ENCODE assay signal across 8 cellular contexts in the genomic region with DNA sequence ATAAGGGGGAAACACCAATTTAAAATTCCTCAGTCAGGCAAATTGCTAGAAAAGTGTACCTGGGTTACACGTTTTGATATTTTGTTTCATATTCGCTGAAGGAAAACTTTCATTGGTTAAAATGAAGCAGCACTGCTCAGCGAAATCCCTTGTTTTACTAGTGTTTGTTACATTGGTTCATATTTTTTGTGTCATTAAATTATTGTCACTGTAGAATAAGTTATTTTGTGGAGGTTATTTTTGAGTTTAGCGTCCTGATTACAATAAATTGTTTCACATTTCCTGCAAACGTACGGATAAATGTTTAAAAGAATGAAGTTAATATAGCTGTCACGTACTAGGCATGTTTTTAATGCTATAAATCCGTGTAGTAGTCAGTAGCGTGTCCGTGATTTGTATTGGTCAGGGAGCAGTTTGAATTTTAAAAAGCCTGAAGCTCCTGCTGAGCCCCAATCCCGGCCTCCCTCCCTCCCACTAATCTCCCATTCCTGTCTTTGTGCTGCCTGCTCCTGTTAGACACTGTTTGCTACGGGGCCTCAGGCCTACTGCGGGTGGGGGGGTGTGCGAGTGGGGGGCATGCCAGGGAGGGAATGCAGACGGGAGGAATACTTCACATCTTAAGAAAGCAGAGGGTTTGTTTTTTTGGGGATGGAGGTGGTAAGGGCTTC. TPM values are rescaled to one million over a fixed set of nuclear protein-coding genes. Genes with fewer than 3 reads are reported as not detected.
DNase-seq lines count a peak whose midpoint lies in the region; ATAC-seq and TF ChIP-seq lines count a peak whose summit lies in the region.

No MANE protein-coding gene starts in this region.

- POLR2A ChIA-PET in activated CD8-positive, alpha-beta T cell treated with anti-CD3 and anti-CD28 coated beads, Interleukin-2, amount 10 ng/mL, durations not matched to agents 7 days and 5 days (lab: Charles Lee), result no interaction called here

- H3K9me3 Mint-ChIP-seq in activated CD8-positive, alpha-beta T cell treated with anti-CD3 and anti-CD28 coated beads, Interleukin-2, amount 10 ng/mL, durations not matched to agents 7 days and 5 days (ENCODE audit: insufficient read depth), result no peaks in the 10 kb centered on the region

- H3K4me1 ChIP-seq in right atrium auricular region, result peaks cover 0 to 57% of the 10 kb centered on the region in 2 donors

- peaks cover 19% of the 10 kb centered on the region for H3K36me3 Mint-ChIP-seq in activated CD8-positive, alpha-beta T cell treated with anti-CD3 and anti-CD28 coated beads, Interleukin-2, amount 10 ng/mL, durations not matched to agents 7 days and 5 days (ENCODE audit: low read depth)

- no peaks in the 10 kb centered on the region for H3K9me3 ChIP-seq in right atrium auricular region

- H3K27ac ChIP-seq in right atrium auricular region, result peak overlapping the region; percentile 99

- no peaks in the 10 kb centered on the region for H3K36me3 ChIP-seq in right atrium auricular region

- peaks cover 30% of the 10 kb centered on the region for H3K4me1 Mint-ChIP-seq in activated CD8-positive, alpha-beta T cell treated with anti-CD3 and anti-CD28 coated beads, Interleukin-2, amount 10 ng/mL, durations not matched to agents 7 days and 5 days (ENCODE audit: low read depth)

- in situ Hi-C loops in GM13976 (cut with MboI; ENCODE audit: low sequenced_read_pairs, unreplicated experiment), result loop anchor here (10.0 kb wide), 1 partner anchor 144 kb away; no protein-coding TSS in a partner anchor

- peak overlapping the region; percentile 95 for H3K27ac Mint-ChIP-seq in activated CD8-positive, alpha-beta T cell treated with anti-CD3 and anti-CD28 coated beads, Interleukin-2, amount 10 ng/mL, durations not matched to agents 7 days and 5 days

- no peak for TF ChIP-seq CTCF in LNCaP clone FGC (IDR thresholded peaks at IDR 0.05; ENCODE audit: control insufficient read depth, extremely low read depth, insufficient read depth)
- no peak for TF ChIP-seq CTCF in right atrium auricular region (IDR thresholded peaks at IDR 0.05)
- TF ChIP-seq CTCF in GM13976 (IDR thresholded peaks at IDR 0.05; ENCODE audit: borderline replicate concordance, control extremely low read depth, extremely low read depth, insufficient read depth, missing control alignments), result no peak

- peak; percentile 89 for DNase-seq in ELF-1 (ENCODE audit: low read depth, low spot score)
- DNase-seq in LNCaP clone FGC (ENCODE audit: low read depth), result no peak
- no peak for DNase-seq in activated CD8-positive, alpha-beta T cell treated with anti-CD3 and anti-CD28 coated beads, Interleukin-2, amount 10 ng/mL, durations not matched to agents 7 days and 5 days
- no peak for DNase-seq in right atrium auricular region (ENCODE audit: low spot score)
- peak; percentile 47 for DNase-seq in renal cortical epithelial cell (ENCODE audit: low read depth)
- DNase-seq in GM13976 (ENCODE audit: low spot score), result no peak

- H3K4me3 Mint-ChIP-seq in activated CD8-positive, alpha-beta T cell treated with anti-CD3 and anti-CD28 coated beads, Interleukin-2, amount 10 ng/mL, durations not matched to agents 7 days and 5 days, result peak overlapping the region; percentile 87

- no peaks in the 10 kb centered on the region for H3K27me3 ChIP-seq in right atrium auricular region

- no peak for ATAC-seq in activated CD8-positive, alpha-beta T cell treated with anti-CD3 and anti-CD28 coated beads, Interleukin-2, amount 10 ng/mL, durations not matched to agents 7 days and 5 days
- ATAC-seq in GM19351 (IDR thresholded peaks at IDR 0.05; ENCODE audit: unreplicated experiment) (no peak), HG03457 (IDR thresholded peaks at IDR 0.05; ENCODE audit: unreplicated experiment) (no peak)

- no peaks in the 10 kb centered on the region for H3K27me3 Mint-ChIP-seq in activated CD8-positive, alpha-beta T cell treated with anti-CD3 and anti-CD28 coated beads, Interleukin-2, amount 10 ng/mL, durations not matched to agents 7 days and 5 days (ENCODE audit: low read depth)

- CTCF ChIA-PET in activated CD8-positive, alpha-beta T cell treated with anti-CD3 and anti-CD28 coated beads, Interleukin-2, amount 10 ng/mL, durations not matched to agents 7 days and 5 days (lab: Charles Lee), result interaction anchor here (1.7 to 2.1 kb wide), 2 partner anchors 66 to 126 kb away, joined by 3 to 5 read pairs; no protein-coding TSS in a partner anchor

- H3K4me3 ChIP-seq in LNCaP clone FGC (ENCODE audit: low read depth, low read length), result peak overlapping the region; percentile 80
- H3K4me3 ChIP-seq in right atrium auricular region, result peak overlapping the region; percentile 69 to 98

RNA-seq across cellular contexts. Expression of a gene that starts 2.0 kb away (rescaled TPM):
- 10 to 100 TPM; 54.1 to 55.9 TPM for total RNA-seq in activated CD8-positive, alpha-beta T cell treated with anti-CD3 and anti-CD28 coated beads, Interleukin-2, amount 10 ng/mL, durations not matched to agents 7 days and 5 days
- total RNA-seq in right atrium auricular region (10 to 100 TPM; 32.3 to 43.1 TPM), renal cortical epithelial cell (16.0 and 56.5 TPM in 2 replicates)

Comparison
In these comparisons a context has a peak if more than half of its experiments do, and no peak if none do; other contexts are left out.
1. DNase-seq: peak in ELF-1 (single experiment) and renal cortical epithelial cell (single experiment); none in LNCaP clone FGC (single experiment), activated CD8-positive, alpha-beta T cell treated with anti-CD3 and anti-CD28 coated beads, Interleukin-2, amount 10 ng/mL, durations not matched to agents 7 days and 5 days (single experiment), right atrium auricular region (single experiment) and GM13976 (single experiment).